8 cellular contexts compared by ENCODE assay signal in genomic region chr20:45911486-45912343, GRCh38. TPM values are rescaled to one million over a fixed set of nuclear protein-coding genes. Genes with fewer than 3 reads are reported as not detected.
DNase-seq lines count a peak whose midpoint lies in the region; TF ChIP-seq lines count a peak whose summit lies in the region.

A gene with protein sequence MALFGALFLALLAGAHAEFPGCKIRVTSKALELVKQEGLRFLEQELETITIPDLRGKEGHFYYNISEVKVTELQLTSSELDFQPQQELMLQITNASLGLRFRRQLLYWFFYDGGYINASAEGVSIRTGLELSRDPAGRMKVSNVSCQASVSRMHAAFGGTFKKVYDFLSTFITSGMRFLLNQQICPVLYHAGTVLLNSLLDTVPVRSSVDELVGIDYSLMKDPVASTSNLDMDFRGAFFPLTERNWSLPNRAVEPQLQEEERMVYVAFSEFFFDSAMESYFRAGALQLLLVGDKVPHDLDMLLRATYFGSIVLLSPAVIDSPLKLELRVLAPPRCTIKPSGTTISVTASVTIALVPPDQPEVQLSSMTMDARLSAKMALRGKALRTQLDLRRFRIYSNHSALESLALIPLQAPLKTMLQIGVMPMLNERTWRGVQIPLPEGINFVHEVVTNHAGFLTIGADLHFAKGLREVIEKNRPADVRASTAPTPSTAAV (minus strand): TSS chr20:45912155. CDS start chr20:45911452, 703 bp downstream.

- no peak for TF ChIP-seq POLR2A in spleen (IDR thresholded peaks at IDR 0.05)

- no peaks in the 10 kb centered on the region; the same call in 1 of the 2 replicates for H3K9me3 ChIP-seq in AG04450 (ENCODE audit: control insufficient read depth, insufficient read depth, low read length)
- H3K9me3 ChIP-seq in spleen = no peaks in the 10 kb centered on the region

- intact Hi-C loops in dorsolateral prefrontal cortex (cut with DNase I) (no loop called here), spleen (cut with DNase I; ENCODE audit: low total_unique reads) (no loop called here)

- 1 to 3% (median 2%) methylated on average over 16 to 58 of the region's 58 CpGs for WGBS in spleen, 5 donors

- DNase-seq in AG04450 (ENCODE audit: low read depth, low spot score) (no peak), H7 (peak; percentile 93), dorsolateral prefrontal cortex (peak in 8 of 10 donors; percentile 18 to 69 (median 55)), left kidney (ENCODE audit: low read depth, low spot score) (peak; percentile 93), spleen (peak; percentile 87), NCI-H446 treated with DMSO at 0.1 percent for 48 hours (lab: John Stamatoyannopoulos, UW) (no peak), DMS153 treated with DMSO at 0.1 percent for 48 hours (lab: John Stamatoyannopoulos, UW; ENCODE audit: unreplicated experiment) (no peak)
- DNase-seq in T-helper 2 cell treated with Interferon-gamma antibody and Interleukin-4, amounts not matched to agents 5 μg/mL and 100 μg/mL, for 36 hours (ENCODE audit: low spot score) = no peak

- H3K4me3 ChIP-seq in AG04450 (ENCODE audit: low read depth, low read length) (peak within 1 kb of the TSS; percentile 69), H7 (ENCODE audit: insufficient read depth, low read depth, low read length) (peak within 1 kb of the TSS; percentile 77), dorsolateral prefrontal cortex (peak within 1 kb of the TSS; percentile 37 to 74 (median 58)), spleen (peak within 1 kb of the TSS; percentile 31 to 78 (median 46))

- H3K27me3 ChIP-seq in AG04450 (ENCODE audit: control insufficient read depth, insufficient read depth, low read length) (no peaks in the 10 kb centered on the region), H7 (ENCODE audit: control insufficient read depth, insufficient read depth, low read length) (peaks cover 2% of the 10 kb centered on the region; the same call in 1 of the 2 replicates), dorsolateral prefrontal cortex (no peaks in the 10 kb centered on the region), spleen (replicated peaks in 1 of 7) (peaks cover 0 to 36% (median 5%) of the 10 kb centered on the region in 7 donors)

- peak within 1 kb of the TSS; percentile 75 for H3K27ac ChIP-seq in AG04450 (ENCODE audit: low read depth, low read length)
- peak within 1 kb of the TSS in 58 of 59 donors; percentile 8 to 87 (median 69) for H3K27ac ChIP-seq in dorsolateral prefrontal cortex
- H3K27ac ChIP-seq in spleen = peak within 1 kb of the TSS in 7 of 8 donors; percentile 51 to 86 (median 79)

- no peaks in the 10 kb centered on the region for H3K9me3 Mint-ChIP-seq in T-helper 2 cell treated with Interferon-gamma antibody and Interleukin-4, amounts not matched to agents 5 μg/mL and 100 μg/mL, for 36 hours

- peak within 1 kb of the TSS; percentile 65 for H3K27ac Mint-ChIP-seq in T-helper 2 cell treated with Interferon-gamma antibody and Interleukin-4, amounts not matched to agents 5 μg/mL and 100 μg/mL, for 36 hours

- CTCF ChIA-PET in AG04450 (lab: Charles Lee) = interaction anchor here (0.5 to 2.1 kb wide), 2 partner anchors 22 to 37 kb away, joined by 4 to 11 read pairs; no protein-coding TSS in a partner anchor

- peak within 1 kb of the TSS; percentile 65 for H3K4me3 Mint-ChIP-seq in T-helper 2 cell treated with Interferon-gamma antibody and Interleukin-4, amounts not matched to agents 5 μg/mL and 100 μg/mL, for 36 hours

- no peaks in the 10 kb centered on the region for H3K36me3 Mint-ChIP-seq in T-helper 2 cell treated with Interferon-gamma antibody and Interleukin-4, amounts not matched to agents 5 μg/mL and 100 μg/mL, for 36 hours (ENCODE audit: low read depth)

- POLR2A ChIA-PET in AG04450 (lab: Yijun Ruan, JAX) = interaction anchor here (0.9 to 3.6 kb wide), 9 partner anchors 8 to 29 kb away, joined by 3 to 57 read pairs (median 6); partner anchors contain the start of genes CTSA, NEURL2 and PCIF1

- peaks cover 7% of the 10 kb centered on the region for H3K4me1 Mint-ChIP-seq in T-helper 2 cell treated with Interferon-gamma antibody and Interleukin-4, amounts not matched to agents 5 μg/mL and 100 μg/mL, for 36 hours (ENCODE audit: low read depth)

- H3K36me3 ChIP-seq in H7 (replicated peaks; ENCODE audit: control insufficient read depth, insufficient read depth, low read length) (peaks cover 14% of the 10 kb centered on the region), spleen (no peaks in the 10 kb centered on the region)

- peaks cover 7% of the 10 kb centered on the region for H3K27me3 Mint-ChIP-seq in T-helper 2 cell treated with Interferon-gamma antibody and Interleukin-4, amounts not matched to agents 5 μg/mL and 100 μg/mL, for 36 hours (ENCODE audit: low read depth)

- H3K4me1 ChIP-seq in spleen = peaks cover 14 to 59% (median 34%) of the 10 kb centered on the region in 6 donors

- TF ChIP-seq CTCF in AG04450 (IDR thresholded peaks at IDR 0.05; ENCODE audit: low read depth, low read length) (no peak), dorsolateral prefrontal cortex (IDR thresholded peaks at IDR 0.05 in 54 of 56, conservative IDR thresholded peaks at IDR 0.05 in 2 of 56; ENCODE audit: low read depth in 1 of 56, partially characterized antibody in 56 of 56) (no peak), spleen (IDR thresholded peaks at IDR 0.05 in 8 of 11, conservative IDR thresholded peaks at IDR 0.05 in 3 of 11) (no peak)

RNA-seq across cellular contexts. Expression of the gene that starts here (rescaled TPM):
- polyA plus RNA-seq in AG04450 (2011; rRNA removed) (105 and 154 TPM in 2 replicates), spleen (10 to 100 TPM in 2 of 3 donors, 1 to 10 TPM in 1; 7.5 to 58.2 (median 16.7) TPM)
- 43.0 and 67.8 TPM in 2 replicates for polyA minus RNA-seq in AG04450 (2011; rRNA and poly(A)+ RNA removed)
- 87.3 and 104 TPM in 2 replicates for total RNA-seq in H7 (2014; rRNA removed; shearing (Covaris generic))
- total RNA-seq in dorsolateral prefrontal cortex (100 to 1,000 TPM in 9 of 120 experiments, 10 to 100 TPM in 111; 26.9 to 232 (median 59.4) TPM), spleen (100 to 1,000 TPM in 2 of 7 donors, 10 to 100 TPM in 5; 19.2 to 430 (median 46.7) TPM)

Comparison
In these comparisons a context has a peak if more than half of its experiments do, and no peak if none do; other contexts are left out.
1. DNase-seq: peak in H7 (single experiment), dorsolateral prefrontal cortex (8 of 10), left kidney (single experiment) and spleen (single experiment); none in AG04450 (single experiment), T-helper 2 cell treated with Interferon-gamma antibody and Interleukin-4, amounts not matched to agents 5 μg/mL and 100 μg/mL, for 36 hours (single experiment), NCI-H446 treated with DMSO at 0.1 percent for 48 hours (single experiment) and DMS153 treated with DMSO at 0.1 percent for 48 hours (single experiment).
2. Peak in every context shown above with its lines, with median percentiles within 50 percentile points of each other: H3K27ac ChIP-seq and H3K4me3 ChIP-seq.